In genomic region chr3:154904328-154904727, GRCh38 we compare ENCODE assay signal across 1 cellular context.
TF ChIP-seq lines count a peak whose summit lies in the region.

No MANE protein-coding gene starts in this region.

TF ChIP-seq in GM23338, 12 proteins besides CTCF, POLR2A, EP300 and RAD21 (continued from another document):
- TF ChIP-seq ZNF462 (CRISPR knock-in tag; IDR thresholded peaks at IDR 0.05) (no peak), STAT1 (IDR thresholded peaks at IDR 0.05; ENCODE audit: unreplicated experiment) (no peak)
